ENCODE assay signal across 13 cellular contexts in the genomic region with DNA sequence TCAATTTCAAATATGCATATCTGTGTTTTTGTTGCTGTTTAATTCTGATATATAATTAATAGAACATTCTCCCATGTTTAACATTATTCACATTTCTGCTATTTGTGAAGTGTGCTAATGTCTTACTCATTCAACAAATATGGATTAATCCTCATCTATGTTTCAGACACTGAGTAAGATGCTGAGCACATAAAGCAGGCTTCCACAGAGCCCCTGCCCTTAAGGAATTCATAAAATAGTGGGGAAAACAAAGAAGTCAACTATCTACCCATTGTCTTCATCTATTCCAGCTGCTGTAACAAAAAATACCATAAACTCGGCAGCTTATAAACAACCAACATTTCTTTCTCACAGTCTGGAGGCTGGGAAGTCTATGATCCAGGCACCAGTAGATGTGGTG.
"Had no signal": no experiment of that assay in that cellular context is flagged by ENCODE, and none has a peak within 500 bp of the region (broad histone marks: within the 10 kb centered on the region; RNA-seq: fewer than 3 reads in every experiment).

No MANE protein-coding gene starts in this region.

- H3K27me3 ChIP-seq: body of pancreas, colonic mucosa, sigmoid colon, upper lobe of right lung had no signal

- H3K9me3 ChIP-seq: body of pancreas, colonic mucosa, sigmoid colon, upper lobe of right lung had no signal

- H3K4me1 ChIP-seq: body of pancreas, colonic mucosa, sigmoid colon, upper lobe of right lung had no signal

- H3K27ac ChIP-seq: body of pancreas, colonic mucosa, sigmoid colon, upper lobe of right lung had no signal

- ATAC-seq: activated CD4-positive, alpha-beta T cell treated with anti-CD3 and anti-CD28 coated beads for 36 hours; body of pancreas; left lobe of liver; upper lobe of right lung had no signal

- H3K36me3 ChIP-seq: colonic mucosa, sigmoid colon, upper lobe of right lung had no signal

- H3K4me3 ChIP-seq: body of pancreas, colonic mucosa, lung, sigmoid colon, upper lobe of right lung had no signal

- DNase-seq: activated CD4-positive, alpha-beta memory T cell treated with anti-CD3 and anti-CD28 coated beads for 36 hours; activated CD4-positive, alpha-beta T cell treated with anti-CD3 and anti-CD28 coated beads for 36 hours; activated T-cell treated with anti-CD3 and anti-CD28 coated beads for 4 hours; amniotic stem cell; body of pancreas; colonic mucosa; erythroblast; sigmoid colon; stimulated activated CD8-positive, alpha-beta memory T cell treated with anti-CD3 and anti-CD28 coated beads, Interleukin-4, amount 100 ng/mL, for 48 hours; stimulated activated naive CD4-positive, alpha-beta T cell; upper lobe of right lung had no signal
